In genomic region chr6:78910611-78911134, GRCh38 we compare ENCODE assay signal across 8 cellular contexts. TPM values are rescaled to one million over a fixed set of nuclear protein-coding genes. Genes with fewer than 3 reads are reported as not detected.
A peak's percentile ranks its signal among the peaks of the same experiment; 100 is the strongest.
DNase-seq lines count a peak whose midpoint lies in the region; ATAC-seq and TF ChIP-seq lines count a peak whose summit lies in the region.

No MANE protein-coding gene starts in this region.

- H3K4me3 ChIP-seq in AG10803 (ENCODE audit: low read length) (peak overlapping the region; percentile 64), dorsolateral prefrontal cortex (peak overlapping the region; percentile 42 to 79 (median 64)), mesenchymal stem cell (ENCODE audit: insufficient read depth in 1 of 2, low read depth in 1 of 2, low read length in 2 of 2) (peak overlapping the region; percentile 65 to 85), transverse colon (peak overlapping the region in 3 of 4 donors; percentile 28 to 52 (median 36))

- peak overlapping the region; percentile 9 for H2BK5ac ChIP-seq in mesenchymal stem cell (ENCODE audit: low read depth, low read length, poor library complexity, severe bottlenecking)

- 2% methylated on average over 47 of the region's 47 CpGs for WGBS in mesenchymal stem cell
- 8 to 20% methylated on average over 5 to 31 of the region's 47 CpGs for WGBS in transverse colon (ENCODE audit: low coverage in 1 of 2), 2 donors

- H3K27me3 ChIP-seq in dorsolateral prefrontal cortex (no peaks in the 10 kb centered on the region), mesenchymal stem cell (ENCODE audit: control insufficient read depth in 1 of 2, insufficient read depth in 1 of 2, low read length in 2 of 2) (no peaks in the 10 kb centered on the region), transverse colon (peaks cover 16% of the 10 kb centered on the region)

- no peak overlapping the region for H2BK15ac ChIP-seq in mesenchymal stem cell (ENCODE audit: low read depth, poor library complexity, severe bottlenecking)

- intact Hi-C loops in dorsolateral prefrontal cortex (cut with DNase I) = no loop called here
- intact Hi-C loops in transverse colon (cut with DNase I; ENCODE audit: low total_unique reads) = no loop called here

- no peak for TF ChIP-seq CTCF in AG10803 (conservative IDR thresholded peaks at IDR 0.05; ENCODE audit: low read length)
- peak in 2 of 56 donors; percentile 9 to 13 for TF ChIP-seq CTCF in dorsolateral prefrontal cortex (IDR thresholded peaks at IDR 0.05 in 54 of 56, conservative IDR thresholded peaks at IDR 0.05 in 2 of 56; ENCODE audit: low read depth in 1 of 56, partially characterized antibody in 56 of 56)
- TF ChIP-seq CTCF in transverse colon (IDR thresholded peaks at IDR 0.05) = no peak

- no peak overlapping the region for H2AK5ac ChIP-seq in mesenchymal stem cell (ENCODE audit: low read length, severe bottlenecking)

- DNase-seq in AG10803 (ENCODE audit: low read depth) = peak; percentile 12
- peak; percentile 32 for DNase-seq in HuH-7 (ENCODE audit: low spot score)
- DNase-seq in dorsolateral prefrontal cortex = peak in 3 of 10 donors; percentile 35 to 61 (median 43)
- DNase-seq in mesenchymal stem cell = peak; percentile 24
- DNase-seq in transverse colon = peak; percentile 16
- no peak for DNase-seq in effector CD4-positive, alpha-beta T cell
- DNase-seq in stimulated activated naive CD4-positive, alpha-beta T cell treated with Interleukin-2 at 50 U/mL for 16 hours (lab: John Stamatoyannopoulos, UW) = no peak

- H3K23ac ChIP-seq in mesenchymal stem cell (ENCODE audit: low read length in 2 of 2) = peak overlapping the region in 1 of 2 experiments; percentile 93

- H3K27ac ChIP-seq in dorsolateral prefrontal cortex = peak overlapping the region in 5 of 59 donors; percentile 0 to 46 (median 28)
- no peak overlapping the region for H3K27ac ChIP-seq in mesenchymal stem cell (ENCODE audit: low read length, poor library complexity, severe bottlenecking)
- no peak overlapping the region for H3K27ac ChIP-seq in transverse colon

- H4K91ac ChIP-seq in mesenchymal stem cell (ENCODE audit: low read length) = peak overlapping the region; percentile 43

- peak overlapping the region in 1 of 2 experiments; percentile 73 for H3K14ac ChIP-seq in mesenchymal stem cell (ENCODE audit: low read length in 2 of 2)

- peak overlapping the region in 1 of 2 experiments; percentile 45 for H2BK12ac ChIP-seq in mesenchymal stem cell (ENCODE audit: low read length in 2 of 2)

- TF ChIP-seq POLR2A in transverse colon (IDR thresholded peaks at IDR 0.05) = no peak

- H3K4me2 ChIP-seq in mesenchymal stem cell (ENCODE audit: low read length, poor library complexity, severe bottlenecking) = peak overlapping the region; percentile 78

- H3K4me1 ChIP-seq in mesenchymal stem cell (ENCODE audit: control insufficient read depth, insufficient read depth, low read depth, low read length) (peaks cover 5% of the 10 kb centered on the region), transverse colon (peaks cover 0 to 11% (median 5%) of the 10 kb centered on the region in 4 donors)

- no peak for TF ChIP-seq EP300 in transverse colon (IDR thresholded peaks at IDR 0.05; ENCODE audit: low read depth)

- no peak overlapping the region for H2BK120ac ChIP-seq in mesenchymal stem cell (ENCODE audit: low read depth, low read length)

- H3K79me1 ChIP-seq in mesenchymal stem cell (replicated peaks; ENCODE audit: low read length, poor library complexity, severe bottlenecking) = no peaks in the 10 kb centered on the region

- H4K8ac ChIP-seq in mesenchymal stem cell (ENCODE audit: low read length) = no peak overlapping the region

- H3K18ac ChIP-seq in mesenchymal stem cell (ENCODE audit: low read depth in 1 of 2, low read length in 2 of 2) = peak overlapping the region; percentile 42 to 61

- H3K9me3 ChIP-seq in mesenchymal stem cell (ENCODE audit: control insufficient read depth, low read length) = no peaks in the 10 kb centered on the region
- H3K9me3 ChIP-seq in transverse colon = no peaks in the 10 kb centered on the region

- peak; percentile 56 for ATAC-seq in GM19328 (IDR thresholded peaks at IDR 0.05; ENCODE audit: unreplicated experiment)

- no peaks in the 10 kb centered on the region for H3K36me3 ChIP-seq in mesenchymal stem cell (ENCODE audit: control insufficient read depth in 1 of 2, insufficient read depth in 2 of 2, low read depth in 1 of 2, low read length in 2 of 2)
- H3K36me3 ChIP-seq in transverse colon = no peaks in the 10 kb centered on the region

- peak overlapping the region; percentile 84 for H2AFZ ChIP-seq in mesenchymal stem cell (ENCODE audit: low read depth, low read length)

- H3K9ac ChIP-seq in mesenchymal stem cell (ENCODE audit: low read length) = peak overlapping the region; percentile 81

- in situ Hi-C loops in transverse colon (cut with MboI; ENCODE audit: low pct_ligation_motif_present in 1 of 4, low pct_unique_long_range_greater_than_20kb in 1 of 4, low sequenced_read_pairs in 3 of 4) = no loop called here

- H3K4ac ChIP-seq in mesenchymal stem cell (ENCODE audit: low read depth in 1 of 2, low read length in 2 of 2) = no peak overlapping the region

RNA-seq across cellular contexts. Expression of gene IRAK1BP1, which starts 43.3 kb away (rescaled TPM):
- total RNA-seq in dorsolateral prefrontal cortex (10 to 100 TPM in 60 of 120 experiments, 1 to 10 TPM in 60; 5.5 to 15.5 (median 10.0) TPM), transverse colon (1 to 10 TPM in 3 of 4 donors, not detected in 1; 1.6 to 3.7 (median 2.9) TPM)
- 1.3 TPM for polyA plus RNA-seq in mesenchymal stem cell (2013, experiment 1 of 2)
- 1.5 TPM for polyA plus RNA-seq in mesenchymal stem cell (2013, experiment 2 of 2)

Comparison
In these comparisons a context has a peak if more than half of its experiments do, and no peak if none do; other contexts are left out.
1. DNase-seq: peak in AG10803 (single experiment), HuH-7 (single experiment), mesenchymal stem cell (single experiment) and transverse colon (single experiment); none in effector CD4-positive, alpha-beta T cell (single experiment) and stimulated activated naive CD4-positive, alpha-beta T cell treated with Interleukin-2 at 50 U/mL for 16 hours (single experiment).
2. Peak in every context shown above with its lines, with median percentiles within 50 percentile points of each other: H3K4me3 ChIP-seq.